ENCODE assay signal across 1 cellular context in genomic region chr4:181674315-181674714, GRCh38.
TF ChIP-seq lines count a peak whose summit lies in the region.

No MANE protein-coding gene starts in this region.

TF ChIP-seq in WTC11, 78 proteins besides CTCF, POLR2A, EP300 and RAD21 (continued from another document):
- no peak for TF ChIP-seq ZNF281 (CRISPR knock-in tag; IDR thresholded peaks at IDR 0.05)
- TF ChIP-seq NR1H2 (CRISPR knock-in tag; IDR thresholded peaks at IDR 0.05), result no peak
- no peak for TF ChIP-seq TP53 (CRISPR knock-in tag; IDR thresholded peaks at IDR 0.05)
- TF ChIP-seq SMAD4 (CRISPR knock-in tag; IDR thresholded peaks at IDR 0.05), result no peak
- TF ChIP-seq CBFB (CRISPR knock-in tag; IDR thresholded peaks at IDR 0.05; ENCODE audit: low read depth), result no peak
- no peak for TF ChIP-seq ZNF423 (CRISPR knock-in tag; IDR thresholded peaks at IDR 0.05)
- TF ChIP-seq PREB (CRISPR knock-in tag; IDR thresholded peaks at IDR 0.05; ENCODE audit: borderline replicate concordance), result no peak
- TF ChIP-seq AFF4 (CRISPR knock-in tag; IDR thresholded peaks at IDR 0.05; ENCODE audit: borderline replicate concordance), result no peak
- TF ChIP-seq ATF3 (CRISPR knock-in tag; conservative IDR thresholded peaks at IDR 0.05), result no peak
- no peak for TF ChIP-seq ERG (CRISPR knock-in tag; IDR thresholded peaks at IDR 0.05)
- TF ChIP-seq ZNF532 (CRISPR knock-in tag; IDR thresholded peaks at IDR 0.05; ENCODE audit: borderline replicate concordance), result no peak
- TF ChIP-seq NFYB (CRISPR knock-in tag; conservative IDR thresholded peaks at IDR 0.05; ENCODE audit: low read depth), result no peak
- TF ChIP-seq NFE2L1 (CRISPR knock-in tag; IDR thresholded peaks at IDR 0.05), result no peak
- TF ChIP-seq JUN (CRISPR knock-in tag; IDR thresholded peaks at IDR 0.05), result no peak
- TF ChIP-seq KAT7 (CRISPR knock-in tag; IDR thresholded peaks at IDR 0.05; ENCODE audit: borderline replicate concordance), result no peak
